In genomic region chr1:160629286-160630210, GRCh38 we compare ENCODE assay signal across 12 cellular contexts. TPM values are rescaled to one million over a fixed set of nuclear protein-coding genes. Genes with fewer than 3 reads are reported as not detected.
DNase-seq lines count a peak whose midpoint lies in the region; ATAC-seq and TF ChIP-seq lines count a peak whose summit lies in the region.
"Had no signal": no experiment of that assay in that cellular context is flagged by ENCODE, and none has a peak within 500 bp of the region (broad histone marks: within the 10 kb centered on the region; RNA-seq: fewer than 3 reads in every experiment).

No MANE protein-coding gene starts in this region.

- H3K4me1 ChIP-seq in GM23338 (ENCODE audit: insufficient read depth) (no peaks in the 10 kb centered on the region), foreskin keratinocyte (no peaks in the 10 kb centered on the region)
- H3K4me1 ChIP-seq: tibial artery had no signal

- no peak overlapping the region for H3K4me3 Mint-ChIP-seq in GM23338

- no peak overlapping the region for H3K27ac Mint-ChIP-seq in GM23338

- H3K36me3 ChIP-seq in GM23338 (ENCODE audit: insufficient read depth): no peaks in the 10 kb centered on the region
- H3K36me3 ChIP-seq: tibial artery had no signal

- no peaks in the 10 kb centered on the region for H4K20me1 ChIP-seq in GM23338 (replicated peaks; ENCODE audit: insufficient read depth)

- DNase-seq in GM23338 (ENCODE audit: low spot score) (no peak), foreskin keratinocyte (no peak), NCI-H1417 (lab: John Stamatoyannopoulos, UW) (no peak), COLO829 (ENCODE audit: low spot score) (no peak), NCI-H1417 treated with DMSO at 0.1 percent for 48 hours (lab: John Stamatoyannopoulos, UW) (no peak)
- peak; percentile 56 to 71 for DNase-seq in activated CD4-positive, alpha-beta T cell treated with anti-CD3 and anti-CD28 coated beads, Interleukin-2, amount 50 U/mL, for 48 hours
- peak; percentile 38 to 62 for DNase-seq in stimulated activated CD4-positive, alpha-beta T cell treated with anti-CD3 and anti-CD28 coated beads, Interleukin-1b, Interleukin-23, amount 100 ng/mL, for 4 hours (ENCODE audit: low read depth in 2 of 2)

- H3K27ac ChIP-seq in GM23338 (ENCODE audit: low read depth) (no peak overlapping the region), foreskin keratinocyte (no peak overlapping the region)
- H3K27ac ChIP-seq: dorsolateral prefrontal cortex, SK-N-MC, tibial artery had no signal

- peaks cover 13% of the 10 kb centered on the region for H3K9me2 ChIP-seq in GM23338 (ENCODE audit: insufficient read depth)

- H3K4me1 Mint-ChIP-seq in GM23338: no peaks in the 10 kb centered on the region

- ATAC-seq in GM23338 (no peak), foreskin keratinocyte (peak; percentile 36), GM19463 (IDR thresholded peaks at IDR 0.05; ENCODE audit: unreplicated experiment) (no peak)

- no peaks in the 10 kb centered on the region for H3K79me2 ChIP-seq in GM23338 (replicated peaks; ENCODE audit: insufficient read depth)

- peak overlapping the region; percentile 69; the same call in 1 of the 2 replicates for H2AFZ ChIP-seq in GM23338

- no peaks in the 10 kb centered on the region for H3K27me3 Mint-ChIP-seq in GM23338 (ENCODE audit: insufficient read depth, low read depth, poor library complexity)

- no peaks in the 10 kb centered on the region for H3K9me3 Mint-ChIP-seq in GM23338

- no peak overlapping the region for H3K4me3 ChIP-seq in GM23338
- H3K4me3 ChIP-seq: dorsolateral prefrontal cortex, SK-N-MC, tibial artery had no signal

- no peak overlapping the region for H3K4me2 ChIP-seq in GM23338

- H3K36me3 Mint-ChIP-seq in GM23338 (ENCODE audit: low read depth): no peaks in the 10 kb centered on the region

- TF ChIP-seq CTCF in GM23338 (conservative IDR thresholded peaks at IDR 0.05; ENCODE audit: low read depth in 2 of 2): no peak
- TF ChIP-seq CTCF in foreskin keratinocyte (conservative IDR thresholded peaks at IDR 0.05): no peak

- H3F3A ChIP-seq in GM23338 (replicated peaks; ENCODE audit: low read depth): no peaks in the 10 kb centered on the region

- H3K27me3 ChIP-seq in GM23338 (ENCODE audit: insufficient read depth) (no peaks in the 10 kb centered on the region), foreskin keratinocyte (peaks cover 18% of the 10 kb centered on the region)
- H3K27me3 ChIP-seq: tibial artery had no signal

TF ChIP-seq in GM23338, 12 proteins besides CTCF, POLR2A, EP300 and RAD21:
- TF ChIP-seq JUNB (IDR thresholded peaks at IDR 0.05; ENCODE audit: unreplicated experiment) (no peak), ETS1 (IDR thresholded peaks at IDR 0.05) (no peak), STAT1 (IDR thresholded peaks at IDR 0.05; ENCODE audit: unreplicated experiment) (no peak), ZNF114 (CRISPR knock-in tag; IDR thresholded peaks at IDR 0.05) (no peak), NANOG (IDR thresholded peaks at IDR 0.05; ENCODE audit: borderline replicate concordance) (no peak), ZNF331 (CRISPR knock-in tag; IDR thresholded peaks at IDR 0.05; ENCODE audit: low read depth) (no peak), ZNF462 (CRISPR knock-in tag; IDR thresholded peaks at IDR 0.05) (no peak), CREB1 (CRISPR knock-in tag; IDR thresholded peaks at IDR 0.05; ENCODE audit: low read depth) (no peak), POLR2AphosphoS5 (IDR thresholded peaks at IDR 0.05; ENCODE audit: low read depth) (no peak)
TF ChIP-seq in GM23338: peak in this region for 0.

RNA-seq across cellular contexts. Expression of gene SLAMF1, which starts 17.3 kb away (rescaled TPM):
- total RNA-seq in GM23338 (2014; rRNA removed; shearing (Covaris generic)): not detected in 2 replicates
- polyA plus RNA-seq in GM23338 (2016; fragmentation: Nextera tagmentation; extraction: Ambion mirVana) (not detected in 2 replicates), foreskin keratinocyte (not detected in 2 replicates)
- not detected in 2 replicates for total RNA-seq in foreskin keratinocyte
- polyA plus RNA-seq: neural cell had no signal

RNA-seq across cellular contexts. Expression of gene CD84, which starts 50.3 kb away (rescaled TPM):
- total RNA-seq in GM23338 (2014; rRNA removed; shearing (Covaris generic)): under 0.01 TPM in 1 of 2 replicates, not detected in the other
- polyA plus RNA-seq in GM23338 (2016; fragmentation: Nextera tagmentation; extraction: Ambion mirVana): not detected in 2 replicates
- total RNA-seq in foreskin keratinocyte: not detected in 2 replicates
- not detected in 2 replicates for polyA plus RNA-seq in foreskin keratinocyte
- polyA plus RNA-seq: neural cell had no signal

Comparison
In these comparisons a context has a peak if more than half of its experiments do, and no peak if none do; other contexts are left out.
1. DNase-seq: peak in activated CD4-positive, alpha-beta T cell treated with anti-CD3 and anti-CD28 coated beads, Interleukin-2, amount 50 U/mL, for 48 hours (2 of 2) and stimulated activated CD4-positive, alpha-beta T cell treated with anti-CD3 and anti-CD28 coated beads, Interleukin-1b, Interleukin-23, amount 100 ng/mL, for 4 hours (2 of 2); none in GM23338 (single experiment), foreskin keratinocyte (0 of 2), NCI-H1417 (0 of 3), COLO829 (single experiment) and NCI-H1417 treated with DMSO at 0.1 percent for 48 hours (single experiment).